ENCODE assay signal across 19 cellular contexts in genomic region chr4:25128671-25129070, GRCh38. TPM values are rescaled to one million over a fixed set of nuclear protein-coding genes. Genes with fewer than 3 reads are reported as not detected.
DNase-seq lines count a peak whose midpoint lies in the region; ATAC-seq and TF ChIP-seq lines count a peak whose summit lies in the region.
"Had no signal": no experiment of that assay in that cellular context is flagged by ENCODE, and none has a peak within 500 bp of the region (broad histone marks: within the 10 kb centered on the region; RNA-seq: fewer than 3 reads in every experiment).

No MANE protein-coding gene starts in this region.

- H3K4me3 ChIP-seq in SK-N-MC (no peak overlapping the region), colonic mucosa (no peak overlapping the region), right atrium auricular region (no peak overlapping the region)
- H3K4me3 ChIP-seq: left ventricle myocardium inferior, stomach had no signal

- no peaks in the 10 kb centered on the region for H3K4me1 ChIP-seq in colonic mucosa
- H3K4me1 ChIP-seq in right atrium auricular region: peaks cover 0 to 7% of the 10 kb centered on the region in 2 donors

- no peak overlapping the region for H3K27ac ChIP-seq in SK-N-MC
- no peak overlapping the region for H3K27ac ChIP-seq in colonic mucosa
- no peak overlapping the region for H3K27ac ChIP-seq in right atrium auricular region
- H3K27ac ChIP-seq: left ventricle myocardium inferior, stomach had no signal

- intact Hi-C loops in colonic mucosa (cut with DNase I): no loop called here

- H3K36me3 ChIP-seq in SK-N-MC (ENCODE audit: insufficient read depth, low read length) (no peaks in the 10 kb centered on the region), colonic mucosa (no peaks in the 10 kb centered on the region), right atrium auricular region (peaks cover 4% of the 10 kb centered on the region)

- peak; percentile 7 for DNase-seq in EH (ENCODE audit: low read depth)
- peak; percentile 8 for DNase-seq in SK-N-MC (ENCODE audit: low read depth, low spot score)
- DNase-seq in kidney glomerular epithelial cell (lab: John Stamatoyannopoulos, UW): peak; percentile 56
- no peak for DNase-seq in colonic mucosa
- no peak for DNase-seq in right atrium auricular region (ENCODE audit: low spot score)
- no peak for DNase-seq in RPMI8226
- DNase-seq in HuH-7.5 (ENCODE audit: low spot score): no peak
- DNase-seq: activated CD4-positive, alpha-beta T cell treated with anti-CD3 and anti-CD28 coated beads, Interleukin-2, amount 10 ng/mL, durations not matched to agents 7 days and 5 days; activated CD8-positive, alpha-beta memory T cell treated with anti-CD3 and anti-CD28 coated beads, Interleukin-2, amount 50 U/mL, for 48 hours; activated gamma-delta T cell; amniotic stem cell; CD8-positive, alpha-beta memory T cell; cerebellar nuclear complex; left ventricle myocardium inferior; NCI-H146; NCI-H2227 treated with DMSO at 0.1 percent for 48 hours; stimulated activated CD4-positive, alpha-beta T cell treated with anti-CD3 and anti-CD28 coated beads, Interleukin-2, amount 100 ng/mL, for 24 hours; stomach had no signal

- H3K9me3 ChIP-seq in SK-N-MC (ENCODE audit: low read depth, low read length): no peaks in the 10 kb centered on the region
- H3K9me3 ChIP-seq in colonic mucosa: no peaks in the 10 kb centered on the region
- H3K9me3 ChIP-seq in right atrium auricular region: no peaks in the 10 kb centered on the region
- H3K9me3 ChIP-seq: left ventricle myocardium inferior, stomach had no signal

- ATAC-seq in HG02759 (IDR thresholded peaks at IDR 0.05; ENCODE audit: unreplicated experiment): peak; percentile 65

- H3K27me3 ChIP-seq in colonic mucosa: no peaks in the 10 kb centered on the region
- H3K27me3 ChIP-seq in right atrium auricular region: no peaks in the 10 kb centered on the region
- H3K27me3 ChIP-seq: stomach had no signal

- TF ChIP-seq CTCF in colonic mucosa (IDR thresholded peaks at IDR 0.05) (no peak), right atrium auricular region (IDR thresholded peaks at IDR 0.05) (no peak)

- H3K9ac ChIP-seq in SK-N-MC (ENCODE audit: insufficient read length) (no peak overlapping the region), colonic mucosa (ENCODE audit: low read depth in 2 of 2, low read length in 2 of 2) (no peak overlapping the region)

RNA-seq across cellular contexts. Expression of gene SEPSECS, which starts 31.6 kb away (rescaled TPM):
- 10 to 100 TPM; 13.1 to 16.3 TPM for total RNA-seq in colonic mucosa
- 1 to 10 TPM; 2.4 to 3.9 TPM for total RNA-seq in right atrium auricular region

Comparison
In these comparisons a context has a peak if more than half of its experiments do, and no peak if none do; other contexts are left out.
1. DNase-seq: peak in EH (single experiment), SK-N-MC (single experiment) and kidney glomerular epithelial cell (single experiment); none in colonic mucosa (single experiment), right atrium auricular region (single experiment), RPMI8226 (single experiment) and HuH-7.5 (single experiment).